Comparison of ENCODE assay signal across 8 cellular contexts in genomic region chr17:58631523-58632323, GRCh38.
DNase-seq lines count a peak whose midpoint lies in the region; ATAC-seq and TF ChIP-seq lines count a peak whose summit lies in the region.

No MANE protein-coding gene starts in this region.

- H3K9ac ChIP-seq in GM23248 (peak overlapping the region; percentile 91), Karpas-422 (ENCODE audit: low read length) (peak overlapping the region; percentile 69)

- H3K4me2 ChIP-seq in GM23248 (ENCODE audit: unreplicated experiment) (peak overlapping the region; percentile 89), Karpas-422 (ENCODE audit: low read depth, low read length, poor library complexity, severe bottlenecking) (peak overlapping the region; percentile 76)

- 2% methylated on average over 30 of the region's 30 CpGs for WGBS in GM23248 (ENCODE audit: low coverage in 1 of 2, low lambda C conversion rate in 2 of 2, missing lambda C conversion rate in 2 of 2), 2 experiments

- H4K20me1 ChIP-seq in GM23248 (ENCODE audit: insufficient read depth) = no peaks in the 10 kb centered on the region
- no peaks in the 10 kb centered on the region for H4K20me1 ChIP-seq in Karpas-422 (ENCODE audit: insufficient read depth, low read depth, low read length)

- in situ Hi-C loops in GM23248 (cut with MboI) = no loop called here

- H3K79me2 ChIP-seq in GM23248 (ENCODE audit: insufficient read depth) = no peaks in the 10 kb centered on the region
- H3K79me2 ChIP-seq in Karpas-422 (ENCODE audit: low read length) = no peaks in the 10 kb centered on the region

- H3K27ac ChIP-seq in GM23248 (peak overlapping the region; percentile 94), Karpas-422 (ENCODE audit: low read length) (peak overlapping the region; percentile 74)

- intact Hi-C loops in natural killer cell (cut with micrococcal nuclease) = loop anchor here (1.0 to 10.0 kb wide), 3 partner anchors 28 to 523 kb away; partner anchors contain the start of genes PRR11 and SKA2

- no peaks in the 10 kb centered on the region for H3K27me3 ChIP-seq in GM23248 (replicated peaks; ENCODE audit: insufficient read depth)
- H3K27me3 ChIP-seq in Karpas-422 (ENCODE audit: low read length) = no peaks in the 10 kb centered on the region

- H3K27me3 Mint-ChIP-seq in activated T-helper 17 cell treated with anti-CD3 and anti-CD28 coated beads, Interleukin-2, amount 50 U/mL, for 72 hours = no peaks in the 10 kb centered on the region
- no peaks in the 10 kb centered on the region for H3K27me3 Mint-ChIP-seq in natural killer cell (ENCODE audit: low read depth in 2 of 2)
- H3K27me3 Mint-ChIP-seq in stimulated activated naive B cell treated with anti-CD40 and anti-IgM and Interleukin-4, amounts not matched to agents 10 μg/mL and 1 μg/mL and 100 μg/mL, for 72 hours = no peaks in the 10 kb centered on the region

- H3K36me3 ChIP-seq in GM23248 (ENCODE audit: low read depth) (no peaks in the 10 kb centered on the region), Karpas-422 (ENCODE audit: insufficient read depth, low read length) (no peaks in the 10 kb centered on the region)

- H3K36me3 Mint-ChIP-seq in activated T-helper 17 cell treated with anti-CD3 and anti-CD28 coated beads, Interleukin-2, amount 50 U/mL, for 72 hours (ENCODE audit: low read depth) = no peaks in the 10 kb centered on the region
- H3K36me3 Mint-ChIP-seq in natural killer cell = no peaks in the 10 kb centered on the region
- H3K36me3 Mint-ChIP-seq in stimulated activated naive B cell treated with anti-CD40 and anti-IgM and Interleukin-4, amounts not matched to agents 10 μg/mL and 1 μg/mL and 100 μg/mL, for 72 hours = no peaks in the 10 kb centered on the region

- H3K9me2 ChIP-seq in GM23248 (ENCODE audit: insufficient read depth) (no peaks in the 10 kb centered on the region), Karpas-422 (replicated peaks; ENCODE audit: insufficient read depth, low read length) (no peaks in the 10 kb centered on the region)

- TF ChIP-seq CTCF in fibroblast of the aortic adventitia (IDR thresholded peaks at IDR 0.05; ENCODE audit: insufficient read depth, low read length) = peak; percentile 35
- no peak for TF ChIP-seq CTCF in natural killer cell (IDR thresholded peaks at IDR 0.05)

- peak; percentile 91 for ATAC-seq in activated T-helper 17 cell treated with anti-CD3 and anti-CD28 coated beads, Interleukin-2, amount 50 U/mL, for 72 hours (replicated peaks)
- ATAC-seq in natural killer cell = peak; percentile 82 to 92 (median 84)
- ATAC-seq in stimulated activated naive B cell treated with anti-CD40 and anti-IgM and Interleukin-4, amounts not matched to agents 10 μg/mL and 1 μg/mL and 100 μg/mL, for 72 hours (replicated peaks) = peak; percentile 86 to 91

- H3K4me3 ChIP-seq in GM23248 (peak overlapping the region; percentile 67), Karpas-422 (ENCODE audit: low read length) (peak overlapping the region; percentile 62), fibroblast of the aortic adventitia (ENCODE audit: low read depth, low read length) (peak overlapping the region; percentile 58)

- peak overlapping the region; percentile 100 for H2AFZ ChIP-seq in GM23248
- peak overlapping the region; percentile 56; the same call in 1 of the 2 replicates for H2AFZ ChIP-seq in Karpas-422 (ENCODE audit: low read length)

- peaks cover 20% of the 10 kb centered on the region for H3F3A ChIP-seq in GM23248 (ENCODE audit: insufficient read depth)

- H3K4me1 ChIP-seq in GM23248 (ENCODE audit: insufficient read depth) (0 out of 2 replicates have a peak, but pooled peaks cover 7% of the 10 kb centered on the region), Karpas-422 (ENCODE audit: low read length) (peaks cover 18% of the 10 kb centered on the region)

- H3K4me1 Mint-ChIP-seq in activated T-helper 17 cell treated with anti-CD3 and anti-CD28 coated beads, Interleukin-2, amount 50 U/mL, for 72 hours = peaks cover 5% of the 10 kb centered on the region
- peaks cover 0 to 6% of the 10 kb centered on the region in 2 donors for H3K4me1 Mint-ChIP-seq in natural killer cell
- H3K4me1 Mint-ChIP-seq in stimulated activated naive B cell treated with anti-CD40 and anti-IgM and Interleukin-4, amounts not matched to agents 10 μg/mL and 1 μg/mL and 100 μg/mL, for 72 hours = peaks cover 9 to 22% of the 10 kb centered on the region in 2 donors

- H3K9me3 Mint-ChIP-seq in activated T-helper 17 cell treated with anti-CD3 and anti-CD28 coated beads, Interleukin-2, amount 50 U/mL, for 72 hours = no peaks in the 10 kb centered on the region
- H3K9me3 Mint-ChIP-seq in natural killer cell = no peaks in the 10 kb centered on the region
- no peaks in the 10 kb centered on the region for H3K9me3 Mint-ChIP-seq in stimulated activated naive B cell treated with anti-CD40 and anti-IgM and Interleukin-4, amounts not matched to agents 10 μg/mL and 1 μg/mL and 100 μg/mL, for 72 hours

- no peak overlapping the region for H3K27ac Mint-ChIP-seq in activated T-helper 17 cell treated with anti-CD3 and anti-CD28 coated beads, Interleukin-2, amount 50 U/mL, for 72 hours
- H3K27ac Mint-ChIP-seq in natural killer cell = no peak overlapping the region
- H3K27ac Mint-ChIP-seq in stimulated activated naive B cell treated with anti-CD40 and anti-IgM and Interleukin-4, amounts not matched to agents 10 μg/mL and 1 μg/mL and 100 μg/mL, for 72 hours = no peak overlapping the region

- no peak overlapping the region for H3K4me3 Mint-ChIP-seq in activated T-helper 17 cell treated with anti-CD3 and anti-CD28 coated beads, Interleukin-2, amount 50 U/mL, for 72 hours
- no peak overlapping the region for H3K4me3 Mint-ChIP-seq in natural killer cell
- H3K4me3 Mint-ChIP-seq in stimulated activated naive B cell treated with anti-CD40 and anti-IgM and Interleukin-4, amounts not matched to agents 10 μg/mL and 1 μg/mL and 100 μg/mL, for 72 hours = no peak overlapping the region

- DNase-seq in Daoy (ENCODE audit: low read depth) = peak; percentile 93
- DNase-seq in GM23248 = peak; percentile 98
- DNase-seq in Karpas-422 = peak; percentile 98
- peak; percentile 99 for DNase-seq in RPMI7951 (ENCODE audit: low read depth)
- peak; percentile 98 for DNase-seq in fibroblast of the aortic adventitia (ENCODE audit: low read depth)
- DNase-seq in natural killer cell = peak; percentile 96
- DNase-seq in stimulated activated naive B cell treated with anti-CD40 and anti-IgM and Interleukin-4, amounts not matched to agents 10 μg/mL and 1 μg/mL and 100 μg/mL, for 72 hours = peak; percentile 93

- no peaks in the 10 kb centered on the region for H3K9me3 ChIP-seq in GM23248 (ENCODE audit: low read depth)
- H3K9me3 ChIP-seq in Karpas-422 (ENCODE audit: low read length) = no peaks in the 10 kb centered on the region

Comparison
In these comparisons a context has a peak if more than half of its experiments do, and no peak if none do; other contexts are left out.
1. Peak in every context shown above with its lines: DNase-seq, ATAC-seq, H3K4me3 ChIP-seq and H3K27ac ChIP-seq.